ENCODE assay signal across 35 cellular contexts in the genomic region with DNA sequence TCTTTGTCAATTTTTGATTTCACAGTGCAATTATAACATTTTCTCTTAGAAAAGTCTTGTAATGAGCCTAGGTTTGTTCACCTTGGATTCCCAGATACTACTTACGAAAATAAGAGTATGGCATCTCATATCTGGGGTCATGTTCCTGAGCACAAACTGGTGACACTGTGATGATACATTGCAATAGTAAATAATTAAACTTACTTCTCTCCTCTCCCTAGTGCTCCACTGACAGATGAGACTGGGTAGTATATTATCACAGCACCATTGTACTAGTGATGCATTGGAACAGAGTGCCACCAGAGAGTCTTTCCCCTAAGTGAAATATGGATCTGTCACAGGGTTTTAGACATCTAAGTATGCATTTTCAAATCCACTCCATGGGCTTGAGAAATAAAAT.
DNase-seq lines count a peak whose midpoint lies in the region; ATAC-seq, FAIRE-seq and TF ChIP-seq lines count a peak whose summit lies in the region.
"Had no signal": no experiment of that assay in that cellular context is flagged by ENCODE, and none has a peak within 500 bp of the region (broad histone marks: within the 10 kb centered on the region; RNA-seq: fewer than 3 reads in every experiment).

No MANE protein-coding gene starts in this region.

- H3K9me3 ChIP-seq in right lobe of liver: no peaks in the 10 kb centered on the region
- peaks cover 5% of the 10 kb centered on the region for H3K9me3 ChIP-seq in HepG2 (ENCODE audit: low read length)
- peaks cover 4% of the 10 kb centered on the region for H3K9me3 ChIP-seq in PC-3 (ENCODE audit: low read length)
- H3K9me3 ChIP-seq: A549, BE2C, Caco-2 had no signal

- H3K4me3 ChIP-seq in right lobe of liver: no peak overlapping the region
- H3K4me3 ChIP-seq in HepG2 (replicated peaks in 1 of 3; ENCODE audit: insufficient read depth in 1 of 3, low read depth in 2 of 3, low read length in 3 of 3): no peak overlapping the region
- H3K4me3 ChIP-seq in PC-3 (ENCODE audit: low read length): no peak overlapping the region
- H3K4me3 ChIP-seq: A549; BLaER1; BLaER1 treated with 17β-estradiol and CSF1 and Interleukin-3, amounts not matched to agents 10 nM and 100 nM had no signal

- TF ChIP-seq EP300 in HepG2 (IDR thresholded peaks at IDR 0.05; ENCODE audit: low read depth in 2 of 2, low read length in 2 of 2): no peak
- no peak for TF ChIP-seq EP300 in HepG2 (CRISPR knock-in tag; IDR thresholded peaks at IDR 0.05; ENCODE audit: borderline replicate concordance)

- FAIRE-seq in HepG2 (lab: Jason Lieb, UNC): no peak
- FAIRE-seq: A204.1, A549, D721Med had no signal

- H2AFZ ChIP-seq in HepG2 (ENCODE audit: low read length): no peak overlapping the region
- H2AFZ ChIP-seq in PC-3 (ENCODE audit: low read length): no peak overlapping the region

- no peak overlapping the region for H3K27ac ChIP-seq in right lobe of liver
- no peak overlapping the region for H3K27ac ChIP-seq in HepG2 (ENCODE audit: extremely low read length, insufficient read depth, low read length)
- no peak overlapping the region for H3K27ac ChIP-seq in PC-3 (ENCODE audit: low read length)
- H3K27ac ChIP-seq: 22Rv1; A549; BLaER1; BLaER1 treated with 17β-estradiol and CSF1 and Interleukin-3, amounts not matched to agents 10 nM and 100 nM; C4-2B had no signal

- H3K9ac ChIP-seq in HepG2 (ENCODE audit: insufficient read depth, low read depth, low read length) (no peak overlapping the region), PC-3 (ENCODE audit: low read length) (no peak overlapping the region)
- H3K9ac ChIP-seq: BLaER1; BLaER1 treated with 17β-estradiol and CSF1 and Interleukin-3, amounts not matched to agents 10 nM and 100 nM had no signal

- TF ChIP-seq POLR2A in right lobe of liver (IDR thresholded peaks at IDR 0.05) (no peak), HepG2 (IDR thresholded peaks at IDR 0.05; ENCODE audit: insufficient read depth in 1 of 2, low read depth in 2 of 2, low read length in 2 of 2) (no peak)

- H3K4me2 ChIP-seq in HepG2 (ENCODE audit: low read depth, low read length) (no peak overlapping the region), PC-3 (ENCODE audit: low read length) (no peak overlapping the region)
- H3K4me2 ChIP-seq: A549; BLaER1; BLaER1 treated with 17β-estradiol and CSF1 and Interleukin-3, amounts not matched to agents 10 nM and 100 nM had no signal

- 33% methylated on average over 1 of the region's 1 CpG for WGBS in right lobe of liver (ENCODE audit: insufficient coverage, low coverage, low lambda C conversion rate, missing lambda C conversion rate)
- 6% methylated on average over 1 of the region's 1 CpG for WGBS in HepG2 (ENCODE audit: low lambda C conversion rate)

- H3K4me1 ChIP-seq in right lobe of liver: peaks cover 0 to 18% (median 1%) of the 10 kb centered on the region in 4 donors
- no peaks in the 10 kb centered on the region for H3K4me1 ChIP-seq in HepG2 (ENCODE audit: insufficient read depth, low read length)
- H3K4me1 ChIP-seq in PC-3 (ENCODE audit: insufficient read depth, low read length): no peaks in the 10 kb centered on the region
- H3K4me1 ChIP-seq: A549; BE2C; BLaER1; BLaER1 treated with 17β-estradiol and CSF1 and Interleukin-3, amounts not matched to agents 10 nM and 100 nM; Caco-2 had no signal

- H3K79me2 ChIP-seq in HepG2 (ENCODE audit: insufficient read depth, low read length) (no peaks in the 10 kb centered on the region), PC-3 (ENCODE audit: low read length) (no peaks in the 10 kb centered on the region)

- TF ChIP-seq RAD21 in HepG2 (CRISPR knock-in tag; IDR thresholded peaks at IDR 0.05): no peak

- ATAC-seq in right lobe of liver (peak; percentile 57 to 98 (median 86)), HepG2 (no peak), PC-3 (peak; percentile 27; the same call in 1 of the 2 replicates), left lobe of liver (peak; percentile 78), HG02938 (IDR thresholded peaks at IDR 0.05; ENCODE audit: unreplicated experiment) (no peak), Right ventricle myocardium superior (ENCODE audit: poor library complexity) (no peak)
- ATAC-seq: A549; CD8-positive, alpha-beta T cell had no signal

- DNase-seq in right lobe of liver (no peak), HepG2 (ENCODE audit: low spot score) (no peak), PC-3 (no peak), glomerular visceral epithelial cell (ENCODE audit: extremely low spot score) (peak; percentile 4), left lobe of liver (ENCODE audit: low spot score) (no peak), Right ventricle myocardium superior (no peak), GM10266 (ENCODE audit: extremely low spot score) (no peak)
- DNase-seq: 8988T; ACHN; AML-193; BE2C; C1 segment of cervical spinal cord; Caco-2; Calu3; CD4-positive, alpha-beta memory T cell; CD4-positive, alpha-beta T cell; CD4-positive, CD25-positive, alpha-beta regulatory T cell; CD8-positive, alpha-beta memory T cell; CD8-positive, alpha-beta T cell; COR-L47; DMS 273 treated with DMSO at 0.1 percent for 48 hours; DMS153; DMS53; DMS79; DMS79 treated with DMSO at 0.1 percent for 48 hours; DND-41; EL had no signal

- in situ Hi-C loops in HepG2 (cut with HindIII; ENCODE audit: extremely low pct_ligation_motif_present, low pct_unique_long_range_greater_than_20kb): no loop called here

- H3F3A ChIP-seq in PC-3 (ENCODE audit: low read length, unreplicated experiment): no peaks in the 10 kb centered on the region

- BruUV-seq in HepG2 (replicated peaks; lab: Mats Ljungman, UMichigan): no TSS peak
- no TSS peak for BruUV-seq in PC-3 (replicated peaks; lab: Mats Ljungman, UMichigan)

- intact Hi-C loops in right lobe of liver (cut with DNase I): no loop called here
- intact Hi-C loops in HepG2 (cut with micrococcal nuclease; ENCODE audit: unreplicated experiment): no loop called here
- intact Hi-C loops in PC-3 (cut with micrococcal nuclease): no loop called here
- intact Hi-C loops in Right ventricle myocardium superior (cut with DNase I): no loop called here

- H3K36me3 ChIP-seq in right lobe of liver (no peaks in the 10 kb centered on the region), HepG2 (replicated peaks in 1 of 2; ENCODE audit: control insufficient read depth in 1 of 2, insufficient read depth in 2 of 2, low read length in 2 of 2) (no peaks in the 10 kb centered on the region), PC-3 (ENCODE audit: low read depth, low read length) (no peaks in the 10 kb centered on the region)
- H3K36me3 ChIP-seq: BE2C; BLaER1; BLaER1 treated with 17β-estradiol and CSF1 and Interleukin-3, amounts not matched to agents 10 nM and 100 nM had no signal

- CTCF ChIA-PET in HepG2 (lab: Yijun Ruan, JAX; ENCODE audit: low intra/inter-chr PET ratio, low total read pairs) (no interaction called here), PC-3 (lab: Charles Lee) (no interaction called here)

- no peaks in the 10 kb centered on the region for H3K27me3 ChIP-seq in right lobe of liver
- H3K27me3 ChIP-seq in HepG2 (ENCODE audit: control insufficient read depth in 1 of 2, insufficient read depth in 2 of 2, low read length in 2 of 2): no peaks in the 10 kb centered on the region
- H3K27me3 ChIP-seq in PC-3 (ENCODE audit: low read length): no peaks in the 10 kb centered on the region
- H3K27me3 ChIP-seq: BE2C; BLaER1; BLaER1 treated with 17β-estradiol and CSF1 and Interleukin-3, amounts not matched to agents 10 nM and 100 nM had no signal

- H3K9me2 ChIP-seq in PC-3 (replicated peaks; ENCODE audit: low read length): no peaks in the 10 kb centered on the region

- H4K20me1 ChIP-seq in HepG2 (ENCODE audit: insufficient read depth, low read length) (no peaks in the 10 kb centered on the region), PC-3 (ENCODE audit: low read length) (no peaks in the 10 kb centered on the region)
- H4K20me1 ChIP-seq: BLaER1; BLaER1 treated with 17β-estradiol and CSF1 and Interleukin-3, amounts not matched to agents 10 nM and 100 nM had no signal

- POLR2A ChIA-PET in HepG2 (lab: Yijun Ruan, JAX) (no interaction called here), PC-3 (lab: Charles Lee; ENCODE audit: unreplicated experiment) (no interaction called here)

- TF ChIP-seq CTCF in right lobe of liver (IDR thresholded peaks at IDR 0.05) (no peak), HepG2 (CRISPR knock-in tag; IDR thresholded peaks at IDR 0.05) (no peak), PC-3 (conservative IDR thresholded peaks at IDR 0.05; ENCODE audit: low read depth, low read length) (no peak), GM10266 (IDR thresholded peaks at IDR 0.05; ENCODE audit: control insufficient read depth, insufficient read depth, low read depth, missing control alignments) (no peak)

TF ChIP-seq in HepG2, 621 proteins besides CTCF, POLR2A, EP300 and RAD21 (continues in another document):
- TF ChIP-seq NPAS2 (CRISPR knock-in tag; IDR thresholded peaks at IDR 0.05; ENCODE audit: borderline replicate concordance) (no peak), CEBPB (IDR thresholded peaks at IDR 0.05; ENCODE audit: borderline replicate concordance, low read depth, low read length) (no peak), EHMT2 (IDR thresholded peaks at IDR 0.05; ENCODE audit: borderline replicate concordance, low read depth, low read length) (no peak), KMT2B (CRISPR knock-in tag; IDR thresholded peaks at IDR 0.05) (no peak), ZNF234 (CRISPR knock-in tag; conservative IDR thresholded peaks at IDR 0.05) (no peak), ZNF30 (CRISPR knock-in tag; IDR thresholded peaks at IDR 0.05) (no peak)
- TF ChIP-seq, protein P1, sequence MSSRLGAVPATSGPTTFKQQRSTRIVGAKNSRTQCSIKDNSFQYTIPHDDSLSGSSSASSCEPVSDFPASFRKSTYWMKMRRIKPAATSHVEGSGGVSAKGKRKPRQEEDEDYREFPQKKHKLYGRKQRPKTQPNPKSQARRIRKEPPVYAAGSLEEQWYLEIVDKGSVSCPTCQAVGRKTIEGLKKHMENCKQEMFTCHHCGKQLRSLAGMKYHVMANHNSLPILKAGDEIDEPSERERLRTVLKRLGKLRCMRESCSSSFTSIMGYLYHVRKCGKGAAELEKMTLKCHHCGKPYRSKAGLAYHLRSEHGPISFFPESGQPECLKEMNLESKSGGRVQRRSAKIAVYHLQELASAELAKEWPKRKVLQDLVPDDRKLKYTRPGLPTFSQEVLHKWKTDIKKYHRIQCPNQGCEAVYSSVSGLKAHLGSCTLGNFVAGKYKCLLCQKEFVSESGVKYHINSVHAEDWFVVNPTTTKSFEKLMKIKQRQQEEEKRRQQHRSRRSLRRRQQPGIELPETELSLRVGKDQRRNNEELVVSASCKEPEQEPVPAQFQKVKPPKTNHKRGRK (CRISPR knock-in tag; IDR thresholded peaks at IDR 0.05): no peak

Comparison
In these comparisons a context has a peak if more than half of its experiments do, and no peak if none do; other contexts are left out.
1. ATAC-seq: peak in right lobe of liver (4 of 4), PC-3 (single experiment) and left lobe of liver (single experiment); none in HepG2 (single experiment), HG02938 (single experiment) and Right ventricle myocardium superior (single experiment).